In the genomic region with DNA sequence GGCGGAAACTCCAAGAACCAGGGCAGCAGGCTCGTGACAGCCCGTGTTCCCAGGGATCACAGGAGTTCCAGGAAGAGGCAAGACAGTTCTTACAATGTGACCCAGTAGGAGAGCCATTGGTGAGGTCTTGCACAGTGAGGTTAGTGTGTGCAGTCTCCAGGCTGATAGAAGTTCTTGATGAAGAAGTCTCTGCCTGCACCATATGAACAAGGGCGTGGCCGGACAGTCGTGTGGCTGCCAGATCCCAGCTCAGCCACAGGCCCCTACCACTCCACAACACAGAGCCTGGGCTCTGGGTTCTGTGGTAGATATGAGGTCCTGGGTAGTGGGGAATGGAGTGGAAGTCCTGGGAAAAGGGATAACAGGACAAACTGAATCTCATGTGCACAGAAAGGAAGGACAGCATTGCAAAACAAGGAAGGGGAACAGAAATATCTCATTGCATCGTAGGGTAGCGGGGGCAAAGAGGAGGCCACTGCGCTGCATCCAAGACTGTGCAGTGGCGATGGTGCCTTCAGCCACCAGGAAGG, we compare ENCODE assay signal across 1 cellular context.
TF ChIP-seq lines count a peak whose summit lies in the region.

No MANE protein-coding gene starts in this region.

TF ChIP-seq in HEK293, 187 proteins besides CTCF, POLR2A, EP300 and RAD21 (continued from another document):
- TF ChIP-seq, protein P1, sequence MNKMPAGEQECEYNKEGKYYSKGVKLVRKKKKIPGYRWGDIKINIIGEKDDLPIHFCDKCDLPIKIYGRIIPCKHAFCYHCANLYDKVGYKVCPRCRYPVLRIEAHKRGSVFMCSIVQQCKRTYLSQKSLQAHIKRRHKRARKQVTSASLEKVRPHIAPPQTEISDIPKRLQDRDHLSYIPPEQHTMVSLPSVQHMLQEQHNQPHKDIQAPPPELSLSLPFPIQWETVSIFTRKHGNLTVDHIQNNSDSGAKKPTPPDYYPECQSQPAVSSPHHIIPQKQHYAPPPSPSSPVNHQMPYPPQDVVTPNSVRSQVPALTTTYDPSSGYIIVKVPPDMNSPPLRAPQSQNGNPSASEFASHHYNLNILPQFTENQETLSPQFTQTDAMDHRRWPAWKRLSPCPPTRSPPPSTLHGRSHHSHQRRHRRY (tag by site-specific recombination; IDR thresholded peaks at IDR 0.05), result no peak
